In the genomic region with DNA sequence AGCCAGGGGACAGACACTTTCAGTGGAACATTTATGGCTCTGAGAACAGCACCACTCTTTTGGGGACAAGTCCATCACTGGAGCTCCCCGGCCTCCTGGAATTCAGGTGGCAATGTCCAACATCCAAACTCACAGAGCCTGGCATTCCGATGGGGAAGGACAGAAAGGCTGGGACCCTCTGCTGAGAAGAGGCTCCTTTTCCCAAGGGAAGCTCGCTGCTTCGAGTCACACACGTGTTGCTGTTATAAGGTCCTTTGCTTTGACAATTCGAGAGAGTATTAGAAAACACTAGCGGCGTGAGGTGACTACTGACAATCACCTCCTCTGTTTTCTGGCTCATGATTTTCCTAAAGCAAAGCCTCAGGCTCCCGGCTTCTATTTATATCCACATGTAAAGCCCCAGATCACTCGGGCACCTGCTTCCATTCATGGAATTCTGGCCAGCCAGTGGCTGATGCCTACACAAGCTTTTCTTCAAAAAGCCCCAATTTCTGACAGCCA, we compare ENCODE assay signal across 1 cellular context.
TF ChIP-seq lines count a peak whose summit lies in the region.

No MANE protein-coding gene starts in this region.

TF ChIP-seq in GM12891, 5 proteins besides CTCF, POLR2A, EP300 and RAD21:
- no peak for TF ChIP-seq POLR2AphosphoS5 (IDR thresholded peaks at IDR 0.05; ENCODE audit: low read depth, low read length)
TF ChIP-seq in GM12891: peak in this region for 0.
